Comparison of ENCODE assay signal across 15 cellular contexts in genomic region chr5:150158170-150158949, GRCh38. TPM values are rescaled to one million over a fixed set of nuclear protein-coding genes. Genes with fewer than 3 reads are reported as not detected.
DNase-seq lines count a peak whose midpoint lies in the region; ATAC-seq and TF ChIP-seq lines count a peak whose summit lies in the region.
"Had no signal": no experiment of that assay in that cellular context is flagged by ENCODE, and none has a peak within 500 bp of the region (broad histone marks: within the 10 kb centered on the region; RNA-seq: fewer than 3 reads in every experiment).

No MANE protein-coding gene starts in this region.

- peak overlapping the region; percentile 20; the same call in 1 of the 2 replicates for H3K9ac ChIP-seq in BLaER1

- peak in 1 of 4 donors; percentile 12 for ATAC-seq in psoas muscle
- ATAC-seq: T-cell had no signal

- no peak overlapping the region for H3K4me3 Mint-ChIP-seq in glutamatergic neuron (ENCODE audit: unreplicated experiment)
- H3K4me3 Mint-ChIP-seq: activated CD4-positive, alpha-beta T cell treated with anti-CD3 and anti-CD28 coated beads, Interleukin-2, amount 10 ng/mL, durations not matched to agents 7 days and 5 days; T-cell had no signal

- H3K36me3 Mint-ChIP-seq in glutamatergic neuron (ENCODE audit: unreplicated experiment): no peaks in the 10 kb centered on the region
- H3K36me3 Mint-ChIP-seq: T-cell had no signal

- H3K9me3 ChIP-seq in BLaER1: no peaks in the 10 kb centered on the region
- no peaks in the 10 kb centered on the region for H3K9me3 ChIP-seq in psoas muscle

- peaks cover 17% of the 10 kb centered on the region for H3K9me3 Mint-ChIP-seq in glutamatergic neuron (ENCODE audit: unreplicated experiment)
- H3K9me3 Mint-ChIP-seq: activated CD4-positive, alpha-beta T cell treated with anti-CD3 and anti-CD28 coated beads, Interleukin-2, amount 10 ng/mL, durations not matched to agents 7 days and 5 days; T-cell had no signal

- H3K27ac ChIP-seq in BLaER1: peak overlapping the region; percentile 93
- H3K27ac ChIP-seq in psoas muscle: peak overlapping the region; percentile 56
- H3K27ac ChIP-seq: C4-2B had no signal

- H3K27ac Mint-ChIP-seq in glutamatergic neuron (ENCODE audit: unreplicated experiment): no peak overlapping the region
- H3K27ac Mint-ChIP-seq: activated CD4-positive, alpha-beta T cell treated with anti-CD3 and anti-CD28 coated beads, Interleukin-2, amount 10 ng/mL, durations not matched to agents 7 days and 5 days; T-cell had no signal

- DNase-seq in amniotic epithelial cell (ENCODE audit: low read depth) (peak; percentile 53), glutamatergic neuron (peak; percentile 76), psoas muscle (peak; percentile 55 to 72), amygdala (lab: John Stamatoyannopoulos, UW) (no peak), NCI-H187 (lab: John Stamatoyannopoulos, UW) (no peak), DMS 273 (lab: John Stamatoyannopoulos, UW; ENCODE audit: unreplicated experiment) (no peak), ACHN (no peak)
- DNase-seq: activated CD4-positive, alpha-beta T cell treated with anti-CD3 and anti-CD28 coated beads, Interleukin-2, amount 10 ng/mL, durations not matched to agents 7 days and 5 days; activated naive CD4-positive, alpha-beta T cell; effector CD4-positive, alpha-beta T cell; NCI-H1694; stimulated activated CD4-positive, alpha-beta T cell treated with anti-CD3 and anti-CD28 coated beads, Interleukin-2, amount 100 ng/mL, for 48 hours; T-cell had no signal

- intact Hi-C loops in psoas muscle (cut with DNase I): no loop called here

- H3K4me1 Mint-ChIP-seq in glutamatergic neuron (ENCODE audit: low read depth, unreplicated experiment): peaks cover 33% of the 10 kb centered on the region

- H3K4me3 ChIP-seq in BLaER1 (no peak overlapping the region), psoas muscle (peak overlapping the region; percentile 34)

- H4K20me1 ChIP-seq in BLaER1: no peaks in the 10 kb centered on the region

- H3K27me3 Mint-ChIP-seq in glutamatergic neuron (ENCODE audit: unreplicated experiment): peaks cover 16% of the 10 kb centered on the region

- peak overlapping the region; percentile 100 for H3K4me2 ChIP-seq in BLaER1

- TF ChIP-seq CTCF in glutamatergic neuron (IDR thresholded peaks at IDR 0.05; ENCODE audit: partially characterized antibody, unreplicated experiment): no peak
- no peak for TF ChIP-seq CTCF in psoas muscle (IDR thresholded peaks at IDR 0.05)

- 57 to 60% (median 59%) methylated on average over 12 of the region's 12 CpGs for WGBS in psoas muscle, 3 donors

- H3K36me3 ChIP-seq in BLaER1 (peaks cover 6% of the 10 kb centered on the region), psoas muscle (ENCODE audit: insufficient read depth in 1 of 2, low read depth in 1 of 2) (no peaks in the 10 kb centered on the region)

- in situ Hi-C loops in ACHN (cut with HindIII; ENCODE audit: low pct_ligation_motif_present, low pct_unique_long_range_greater_than_20kb, low sequenced_read_pairs): no loop called here

- peaks cover 83% of the 10 kb centered on the region for H3K4me1 ChIP-seq in BLaER1
- peaks cover 7% of the 10 kb centered on the region for H3K4me1 ChIP-seq in psoas muscle

- H3K27me3 ChIP-seq in BLaER1 (no peaks in the 10 kb centered on the region), psoas muscle (ENCODE audit: insufficient read depth in 3 of 3, low read length in 2 of 3) (no peaks in the 10 kb centered on the region)

RNA-seq across cellular contexts. Expression of gene PDGFRB, which starts 2.7 kb away (rescaled TPM):
- 2.9 TPM for total RNA-seq in glutamatergic neuron (ENCODE audit: unreplicated experiment)
- total RNA-seq in psoas muscle: 10 to 100 TPM; 34.0 to 56.0 (median 39.1) TPM
- polyA plus RNA-seq in psoas muscle: 10 to 100 TPM; 14.6 to 19.9 (median 19.2) TPM

RNA-seq across cellular contexts. Expression of gene CDX1, which starts 8.2 kb away (rescaled TPM):
- not detected for total RNA-seq in glutamatergic neuron (ENCODE audit: unreplicated experiment)
- not detected for total RNA-seq in psoas muscle
- polyA plus RNA-seq in psoas muscle: under 1 TPM in 2 of 3 donors, not detected in 1; 0.06 to 0.08 TPM
- total RNA-seq: activated CD4-positive, alpha-beta T cell treated with anti-CD3 and anti-CD28 coated beads, Interleukin-2, amount 10 ng/mL, durations not matched to agents 7 days and 5 days had no signal

RNA-seq across cellular contexts. Expression of gene SLC6A7, which starts 31.5 kb away (rescaled TPM):
- total RNA-seq in glutamatergic neuron (ENCODE audit: unreplicated experiment) (not detected), psoas muscle (not detected)
- polyA plus RNA-seq in psoas muscle: not detected
- total RNA-seq: activated CD4-positive, alpha-beta T cell treated with anti-CD3 and anti-CD28 coated beads, Interleukin-2, amount 10 ng/mL, durations not matched to agents 7 days and 5 days; T-cell had no signal

Comparison
In these comparisons a context has a peak if more than half of its experiments do, and no peak if none do; other contexts are left out.
1. DNase-seq: peak in amniotic epithelial cell (single experiment), glutamatergic neuron (single experiment) and psoas muscle (2 of 2); none in amygdala (0 of 56), NCI-H187 (0 of 2), DMS 273 (single experiment) and ACHN (single experiment).